ENCODE assay signal across 24 cellular contexts in the genomic region with DNA sequence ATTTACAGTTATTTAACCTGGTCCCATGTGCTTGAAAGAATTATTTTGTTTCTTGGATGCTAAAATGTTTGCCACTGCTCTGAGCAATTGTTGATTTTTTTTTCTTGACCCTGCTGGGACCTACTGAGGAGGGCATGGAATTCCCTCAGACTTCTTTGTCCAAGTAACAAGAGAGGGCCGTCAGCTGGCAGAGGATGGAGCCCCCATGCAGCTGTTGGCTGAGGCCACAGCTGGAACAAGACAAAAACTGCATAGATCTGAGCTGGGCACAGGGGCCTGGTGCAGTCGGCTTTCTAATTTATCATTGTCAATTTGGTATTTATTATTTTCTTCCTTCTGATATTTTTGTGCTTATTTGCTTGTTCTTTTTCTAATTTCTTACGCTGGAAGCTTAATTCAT. TPM values are rescaled to one million over a fixed set of nuclear protein-coding genes. Genes with fewer than 3 reads are reported as not detected.
DNase-seq lines count a peak whose midpoint lies in the region; ATAC-seq and TF ChIP-seq lines count a peak whose summit lies in the region.
"Had no signal": no experiment of that assay in that cellular context is flagged by ENCODE, and none has a peak within 500 bp of the region (broad histone marks: within the 10 kb centered on the region; RNA-seq: fewer than 3 reads in every experiment).

No MANE protein-coding gene starts in this region.

- H3K4me3 Mint-ChIP-seq in brain (no peak overlapping the region), neural progenitor cell (no peak overlapping the region)
- H3K4me3 Mint-ChIP-seq: CD4-positive, CD25-positive, alpha-beta regulatory T cell; CD8-positive, alpha-beta memory T cell; HFFc6 had no signal

- intact Hi-C loops in head of caudate nucleus (cut with DNase I): no loop called here

- H3K27me3 ChIP-seq in ectodermal cell (ENCODE audit: control insufficient read depth, insufficient read depth, low read length, poor library complexity, severe bottlenecking): no peaks in the 10 kb centered on the region
- no peaks in the 10 kb centered on the region for H3K27me3 ChIP-seq in neural progenitor cell
- H3K27me3 ChIP-seq: BE2C had no signal

- H4K20me1 ChIP-seq in neural progenitor cell (ENCODE audit: low read depth): no peaks in the 10 kb centered on the region

- H3K36me3 ChIP-seq in ectodermal cell (ENCODE audit: control insufficient read depth, insufficient read depth, low read length): no peaks in the 10 kb centered on the region
- no peaks in the 10 kb centered on the region for H3K36me3 ChIP-seq in neural progenitor cell
- H3K36me3 ChIP-seq: BE2C had no signal

- H3K4me3 ChIP-seq in ectodermal cell (ENCODE audit: insufficient read depth, low read depth, low read length): no peak overlapping the region
- no peak overlapping the region for H3K4me3 ChIP-seq in neural progenitor cell
- H3K4me3 ChIP-seq: GM12878, GM23248 had no signal

- H3K27me3 Mint-ChIP-seq in brain: peaks cover 2% of the 10 kb centered on the region
- no peaks in the 10 kb centered on the region for H3K27me3 Mint-ChIP-seq in neural progenitor cell (ENCODE audit: insufficient read depth, low read depth)

- peak in 34 of 42 donors; percentile 29 to 80 (median 62) for DNase-seq in head of caudate nucleus
- DNase-seq in neural progenitor cell (ENCODE audit: low spot score): peak; percentile 74
- DNase-seq in activated effector memory CD4-positive, alpha-beta T cell treated with anti-CD3 and anti-CD28 coated beads, Interleukin-2, amount 50 U/mL, for 16 hours: no peak
- no peak for DNase-seq in NCI-H2029 (lab: John Stamatoyannopoulos, UW)
- DNase-seq: ACHN; BE2C; C1 segment of cervical spinal cord; CD4-positive, CD25-positive, alpha-beta regulatory T cell; CD8-positive, alpha-beta memory T cell; COR-L47; DMS 273 treated with DMSO at 0.1 percent for 48 hours; DMS53; DND-41; EL; GM23248; HFFc6 had no signal

- no peaks in the 10 kb centered on the region for H3K79me2 ChIP-seq in neural progenitor cell (ENCODE audit: low read depth)

- no peak overlapping the region for H3K9ac ChIP-seq in neural progenitor cell
- H3K9ac ChIP-seq: GM23248 had no signal

- H2AFZ ChIP-seq in neural progenitor cell (replicated peaks): no peak overlapping the region
- H2AFZ ChIP-seq: GM23248 had no signal

- H3K36me3 Mint-ChIP-seq in brain: no peaks in the 10 kb centered on the region
- H3K36me3 Mint-ChIP-seq in neural progenitor cell: no peaks in the 10 kb centered on the region
- H3K36me3 Mint-ChIP-seq: CD4-positive, CD25-positive, alpha-beta regulatory T cell; CD8-positive, alpha-beta memory T cell; IgD-negative memory B cell had no signal

- H3K9me3 ChIP-seq in ectodermal cell (ENCODE audit: control insufficient read depth, low read length) (no peaks in the 10 kb centered on the region), neural progenitor cell (ENCODE audit: low read depth) (no peaks in the 10 kb centered on the region)
- H3K9me3 ChIP-seq: BE2C had no signal

- H3K27ac Mint-ChIP-seq in brain (peak overlapping the region in 3 of 5 experiments; percentile 49 to 82 (median 65)), neural progenitor cell (peak overlapping the region; percentile 44)
- H3K27ac Mint-ChIP-seq: CD8-positive, alpha-beta memory T cell; HFFc6; IgD-negative memory B cell had no signal

- H3K4me1 Mint-ChIP-seq in brain (peaks cover 21% of the 10 kb centered on the region), neural progenitor cell (peaks cover 5% of the 10 kb centered on the region)
- H3K4me1 Mint-ChIP-seq: CD8-positive, alpha-beta memory T cell; IgD-negative memory B cell had no signal

- peak overlapping the region; percentile 11 for H3K27ac ChIP-seq in ectodermal cell (ENCODE audit: insufficient read depth, low read depth, low read length, poor library complexity, severe bottlenecking)
- no peak overlapping the region for H3K27ac ChIP-seq in neural progenitor cell
- H3K27ac ChIP-seq: GM23248 had no signal

- H3F3A ChIP-seq in neural progenitor cell (ENCODE audit: low read depth): peaks cover 8% of the 10 kb centered on the region

- WGBS in ectodermal cell, 2 experiments: 0 to 8% methylated on average over 1 to 2 of the region's 3 CpGs

- peak overlapping the region; percentile 57 for H3K4me2 ChIP-seq in neural progenitor cell

- H3K4me1 ChIP-seq in ectodermal cell (ENCODE audit: control insufficient read depth, insufficient read depth, low read length) (peaks cover 5% of the 10 kb centered on the region), neural progenitor cell (peaks cover 7% of the 10 kb centered on the region)
- H3K4me1 ChIP-seq: BE2C had no signal

- ATAC-seq in HG03280 (IDR thresholded peaks at IDR 0.05; ENCODE audit: unreplicated experiment) (no peak), GM21381 (IDR thresholded peaks at IDR 0.05; ENCODE audit: unreplicated experiment) (no peak)
- ATAC-seq: GM12878, HCT116, HepG2 had no signal

- H3K9me3 Mint-ChIP-seq in brain: peaks cover 0 to 4% (median 0%) of the 10 kb centered on the region in 5 experiments
- H3K9me3 Mint-ChIP-seq in neural progenitor cell: no peaks in the 10 kb centered on the region
- H3K9me3 Mint-ChIP-seq: CD4-positive, CD25-positive, alpha-beta regulatory T cell; CD8-positive, alpha-beta memory T cell; HFFc6; IgD-negative memory B cell had no signal

- TF ChIP-seq CTCF in brain (conservative IDR thresholded peaks at IDR 0.05) (no peak), neural progenitor cell (IDR thresholded peaks at IDR 0.05) (no peak)

RNA-seq across cellular contexts. Expression of a gene that starts 39.6 kb away (rescaled TPM):
- 31.4 TPM for polyA plus RNA-seq in brain (ENCODE audit: insufficient read depth, low read depth, low replicate concordance)
- 1.1 TPM for polyA plus RNA-seq in ectodermal cell (2013, experiment 1 of 4)
- polyA plus RNA-seq in ectodermal cell (2013, experiment 2 of 4): 1.0 TPM
- 0.48 TPM for polyA plus RNA-seq in ectodermal cell (2013, experiment 3 of 4)
- polyA plus RNA-seq in ectodermal cell (2013, experiment 4 of 4): 0.57 TPM
- 1.9 and 2.0 TPM in 2 replicates for total RNA-seq in neural progenitor cell (ENCODE audit: low replicate concordance)
- total RNA-seq: GM23248, HepG2, HFFc6 had no signal

Comparison
In these comparisons a context has a peak if more than half of its experiments do, and no peak if none do; other contexts are left out.
1. DNase-seq: peak in head of caudate nucleus (34 of 42) and neural progenitor cell (single experiment); none in activated effector memory CD4-positive, alpha-beta T cell treated with anti-CD3 and anti-CD28 coated beads, Interleukin-2, amount 50 U/mL, for 16 hours (single experiment) and NCI-H2029 (single experiment).